In the genomic region with DNA sequence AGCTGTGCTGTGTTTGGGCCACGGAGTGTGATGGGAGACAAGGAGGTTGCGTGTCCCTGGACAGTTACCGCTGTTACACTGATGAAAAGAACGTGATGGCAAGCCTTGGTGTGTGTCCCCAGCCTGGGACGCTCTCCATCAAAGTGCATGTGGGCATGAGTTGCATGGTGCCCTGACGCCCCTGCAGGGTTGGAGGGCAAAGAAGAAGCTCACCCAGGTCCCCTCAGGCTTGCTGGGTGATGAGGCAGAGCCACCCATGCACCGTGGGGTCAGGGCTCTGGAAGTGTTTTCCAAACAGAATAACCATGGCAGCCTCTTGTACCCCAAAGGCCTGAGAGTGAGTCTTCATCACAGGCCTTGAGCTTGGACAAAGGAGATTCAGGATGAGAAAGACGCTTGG, we compare ENCODE assay signal across 15 cellular contexts.
DNase-seq lines count a peak whose midpoint lies in the region; ATAC-seq and TF ChIP-seq lines count a peak whose summit lies in the region.
"Had no signal": no experiment of that assay in that cellular context is flagged by ENCODE, and none has a peak within 500 bp of the region (broad histone marks: within the 10 kb centered on the region; RNA-seq: fewer than 3 reads in every experiment).

No MANE protein-coding gene starts in this region.

- no peak for TF ChIP-seq EP300 in suprapubic skin (IDR thresholded peaks at IDR 0.05)

- intact Hi-C loops in ascending aorta (cut with DNase I), result loop anchor here (5.0 to 10.0 kb wide), 4 partner anchors 102 to 408 kb away; partner anchors contain the start of gene UBE3A
- intact Hi-C loops in esophagus squamous epithelium (cut with DNase I), result no loop called here

- TF ChIP-seq POLR2A in esophagus squamous epithelium (IDR thresholded peaks at IDR 0.05) (no peak), suprapubic skin (IDR thresholded peaks at IDR 0.05) (no peak)

- no peaks in the 10 kb centered on the region for H3K27me3 ChIP-seq in ascending aorta
- peaks cover 0 to 18% (median 0%) of the 10 kb centered on the region in 4 donors for H3K27me3 ChIP-seq in esophagus squamous epithelium
- H3K27me3 ChIP-seq in suprapubic skin, result no peaks in the 10 kb centered on the region

- H3K27ac ChIP-seq in ascending aorta (peak overlapping the region; percentile 92 to 95), esophagus squamous epithelium (peak overlapping the region; percentile 20 to 85 (median 78)), suprapubic skin (peak overlapping the region; percentile 64)
- H3K27ac ChIP-seq: GM23248 had no signal

- DNase-seq in ascending aorta (ENCODE audit: low spot score in 2 of 2) (no peak), esophagus squamous epithelium (lab: John Stamatoyannopoulos, UW) (no peak), suprapubic skin (ENCODE audit: low spot score in 2 of 2) (no peak), NCI-H345 (lab: John Stamatoyannopoulos, UW) (no peak), AG08395 (ENCODE audit: low spot score) (no peak), SK-N-DZ (ENCODE audit: low spot score) (no peak)
- DNase-seq: ACHN; C1 segment of cervical spinal cord; Calu3; CD4-positive, alpha-beta T cell; DMS 273 treated with DMSO at 0.1 percent for 48 hours; GM23248; H9 had no signal

- no peak for TF ChIP-seq CTCF in ascending aorta (IDR thresholded peaks at IDR 0.05)
- no peak for TF ChIP-seq CTCF in esophagus squamous epithelium (IDR thresholded peaks at IDR 0.05)
- no peak for TF ChIP-seq CTCF in suprapubic skin (IDR thresholded peaks at IDR 0.05)

- ATAC-seq in HG03175 (IDR thresholded peaks at IDR 0.05; ENCODE audit: unreplicated experiment), result no peak
- ATAC-seq: GM12878 had no signal

- H3K9me3 ChIP-seq in ascending aorta (no peaks in the 10 kb centered on the region), esophagus squamous epithelium (no peaks in the 10 kb centered on the region), suprapubic skin (no peaks in the 10 kb centered on the region)

- 71 to 86% methylated on average over 3 to 6 of the region's 8 CpGs for WGBS in esophagus squamous epithelium, 2 donors
- 86% methylated on average over 5 of the region's 8 CpGs for WGBS in suprapubic skin

- H3K4me1 ChIP-seq in ascending aorta (peaks cover 30 to 79% of the 10 kb centered on the region in 2 donors), esophagus squamous epithelium (peaks cover 5 to 53% (median 20%) of the 10 kb centered on the region in 3 donors), suprapubic skin (peaks cover 50% of the 10 kb centered on the region)

- no peak overlapping the region for H3K4me3 ChIP-seq in ascending aorta
- H3K4me3 ChIP-seq in esophagus squamous epithelium, result no peak overlapping the region
- H3K4me3 ChIP-seq in suprapubic skin, result no peak overlapping the region
- H3K4me3 ChIP-seq: GM12878, GM23248 had no signal

- H3K36me3 ChIP-seq in ascending aorta, result peaks cover 4 to 12% of the 10 kb centered on the region in 2 donors
- H3K36me3 ChIP-seq in esophagus squamous epithelium, result no peaks in the 10 kb centered on the region
- H3K36me3 ChIP-seq in suprapubic skin, result no peaks in the 10 kb centered on the region
